In the genomic region with DNA sequence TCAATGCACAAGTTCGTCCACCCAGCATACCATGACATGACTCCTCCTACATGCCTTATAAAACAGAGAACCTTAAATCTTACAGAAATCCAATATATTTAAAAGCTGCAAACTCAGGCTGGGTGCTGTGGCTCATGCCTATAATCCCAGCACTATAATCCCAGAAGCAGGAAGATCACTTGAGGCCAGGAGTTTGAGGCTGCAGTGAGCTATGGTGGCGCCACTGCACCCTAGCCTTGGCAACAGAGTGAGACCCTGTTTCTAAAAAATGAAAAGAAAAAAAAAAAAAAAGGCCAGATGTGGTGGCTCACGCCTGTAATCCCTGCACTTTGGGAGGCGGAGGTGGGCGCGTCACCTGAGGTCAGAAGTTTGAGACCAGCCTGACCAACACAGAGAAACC, we compare ENCODE assay signal across 13 cellular contexts.
DNase-seq lines count a peak whose midpoint lies in the region; ATAC-seq and TF ChIP-seq lines count a peak whose summit lies in the region.
"Had no signal": no experiment of that assay in that cellular context is flagged by ENCODE, and none has a peak within 500 bp of the region (broad histone marks: within the 10 kb centered on the region; RNA-seq: fewer than 3 reads in every experiment).

No MANE protein-coding gene starts in this region.

- POLR2A ChIA-PET in WTC11 (lab: Charles Lee) = no interaction called here

- H3K4ac ChIP-seq in mesendoderm (ENCODE audit: low read depth, low read length) = no peak overlapping the region

- no peak overlapping the region for H3K56ac ChIP-seq in mesendoderm (ENCODE audit: low read length)

- no peaks in the 10 kb centered on the region for H3K9me2 ChIP-seq in GM23338 (ENCODE audit: insufficient read depth)

- no peak overlapping the region for H4K8ac ChIP-seq in mesendoderm (ENCODE audit: low read depth, low read length)

- no peaks in the 10 kb centered on the region for H4K20me1 ChIP-seq in BLaER1 treated with 17β-estradiol and CSF1 and Interleukin-3, amounts not matched to agents 10 nM and 100 nM
- H4K20me1 ChIP-seq in GM23338 (replicated peaks; ENCODE audit: insufficient read depth) = peaks cover 7% of the 10 kb centered on the region; the same call in 1 of the 2 replicates

- no peak overlapping the region for H3K9ac ChIP-seq in BLaER1 treated with 17β-estradiol and CSF1 and Interleukin-3, amounts not matched to agents 10 nM and 100 nM
- no peak overlapping the region for H3K9ac ChIP-seq in mesendoderm (ENCODE audit: low read length)

- H3K79me2 ChIP-seq in GM23338 (replicated peaks; ENCODE audit: insufficient read depth) (no peaks in the 10 kb centered on the region; the same call in 1 of the 2 replicates), mesendoderm (ENCODE audit: control insufficient read depth, insufficient read depth, low read length) (no peaks in the 10 kb centered on the region)

- H2AK5ac ChIP-seq in mesendoderm (ENCODE audit: low read length) = no peak overlapping the region

- H3F3A ChIP-seq in GM23338 (replicated peaks; ENCODE audit: low read depth) = 0 out of 2 replicates have a peak, but pooled peaks cover 5% of the 10 kb centered on the region

- DNase-seq in GM23338 (ENCODE audit: low spot score) = no peak
- DNase-seq in WTC11 (ENCODE audit: low spot score) = no peak
- DNase-seq in mesendoderm = peak; percentile 19
- DNase-seq in erythroblast (lab: John Stamatoyannopoulos, UW) = no peak
- no peak for DNase-seq in ureter (ENCODE audit: low spot score)
- no peak for DNase-seq in right cardiac atrium
- DNase-seq: BE2C, DMS 273 treated with DMSO at 0.1 percent for 48 hours, DMS79 had no signal

- H4K5ac ChIP-seq in mesendoderm (ENCODE audit: low read length) = no peak overlapping the region

- H3K4me2 ChIP-seq in BLaER1 treated with 17β-estradiol and CSF1 and Interleukin-3, amounts not matched to agents 10 nM and 100 nM = peak overlapping the region in 6 of 11 experiments; percentile 28 to 70 (median 62); a peak in 9 of 22 replicates
- H3K4me2 ChIP-seq in GM23338 (no peak overlapping the region), mesendoderm (ENCODE audit: low read length) (no peak overlapping the region)

- H3K27me3 Mint-ChIP-seq in GM23338 (ENCODE audit: insufficient read depth, low read depth, poor library complexity) (no peaks in the 10 kb centered on the region), WTC11 (ENCODE audit: low read depth) (no peaks in the 10 kb centered on the region)

- no peak overlapping the region for H3K23ac ChIP-seq in mesendoderm (ENCODE audit: low read length)

- H3K27ac Mint-ChIP-seq in GM23338 = no peak overlapping the region
- H3K27ac Mint-ChIP-seq in WTC11 = peak overlapping the region; percentile 50; the same call in 1 of the 2 replicates

- H3K36me3 Mint-ChIP-seq in GM23338 (ENCODE audit: low read depth) (peaks cover 77% of the 10 kb centered on the region), WTC11 (peaks cover 75% of the 10 kb centered on the region)

- intact Hi-C loops in right cardiac atrium (cut with DNase I) = no loop called here

- no peak overlapping the region for H3K4me3 ChIP-seq in BLaER1 treated with 17β-estradiol and CSF1 and Interleukin-3, amounts not matched to agents 10 nM and 100 nM
- H3K4me3 ChIP-seq in GM23338 (no peak overlapping the region), mesendoderm (ENCODE audit: low read length) (no peak overlapping the region), right cardiac atrium (ENCODE audit: low read length) (no peak overlapping the region)
- H3K4me3 ChIP-seq: GM12878 had no signal

- no peaks in the 10 kb centered on the region for H3K79me1 ChIP-seq in mesendoderm (ENCODE audit: low read length)

- H2BK120ac ChIP-seq in mesendoderm (ENCODE audit: low read depth, low read length) = no peak overlapping the region

- ATAC-seq in GM23338 = peak; percentile 32; the same call in 1 of the 3 replicates
- ATAC-seq in WTC11 = no peak; the same call in 1 of the 2 replicates
- ATAC-seq in right cardiac atrium = no peak
- ATAC-seq: GM12878, HCT116, HepG2 had no signal

- no CpG with 5 or more reads among the region's 6 CpGs for WGBS in mesendoderm (ENCODE audit: extremely low coverage, insufficient coverage, low lambda C conversion rate)
- WGBS in right cardiac atrium = 95% methylated on average over 6 of the region's 6 CpGs

- H3K4me3 Mint-ChIP-seq in GM23338 (no peak overlapping the region), WTC11 (no peak overlapping the region)

- H3K4me1 Mint-ChIP-seq in GM23338 (no peaks in the 10 kb centered on the region), WTC11 (no peaks in the 10 kb centered on the region)

- no peak overlapping the region for H3K27ac ChIP-seq in BLaER1 treated with 17β-estradiol and CSF1 and Interleukin-3, amounts not matched to agents 10 nM and 100 nM
- H3K27ac ChIP-seq in GM23338 (ENCODE audit: low read depth) = no peak overlapping the region
- no peak overlapping the region for H3K27ac ChIP-seq in mesendoderm (ENCODE audit: low read depth, low read length)
- no peak overlapping the region for H3K27ac ChIP-seq in right cardiac atrium (ENCODE audit: low read length)

- no peak overlapping the region for H2BK15ac ChIP-seq in mesendoderm (replicated peaks; ENCODE audit: low read depth)

- no peak overlapping the region for H3K18ac ChIP-seq in mesendoderm (ENCODE audit: low read length)

- CTCF ChIA-PET in WTC11 (lab: Charles Lee) = interaction anchor here (0.7 to 1.4 kb wide), 5 partner anchors 12 to 242 kb away, joined by 3 to 6 read pairs (median 4); no protein-coding TSS in a partner anchor

- no peak for TF ChIP-seq POLR2A in erythroblast (IDR thresholded peaks at IDR 0.05; ENCODE audit: low read length)

- TF ChIP-seq CTCF in GM23338 (conservative IDR thresholded peaks at IDR 0.05; ENCODE audit: low read depth in 2 of 2) = peak; percentile 37 to 38; a peak in 3 of 4 replicates
- no peak for TF ChIP-seq CTCF in WTC11 (IDR thresholded peaks at IDR 0.05)

- H2AFZ ChIP-seq in GM23338 = no peak overlapping the region

- peaks cover 8 to 31% (median 25%) of the 10 kb centered on the region in 11 experiments; a peak in 21 of 22 replicates for H3K9me3 ChIP-seq in BLaER1 treated with 17β-estradiol and CSF1 and Interleukin-3, amounts not matched to agents 10 nM and 100 nM (replicated peaks in 1 of 11)
- peaks cover 2% of the 10 kb centered on the region for H3K9me3 ChIP-seq in right cardiac atrium (ENCODE audit: control insufficient read depth, low read length)
- H3K9me3 ChIP-seq: BE2C had no signal

- peaks cover 20 to 53% (median 43%) of the 10 kb centered on the region in 10 experiments for H3K4me1 ChIP-seq in BLaER1 treated with 17β-estradiol and CSF1 and Interleukin-3, amounts not matched to agents 10 nM and 100 nM
- no peaks in the 10 kb centered on the region for H3K4me1 ChIP-seq in GM23338 (ENCODE audit: insufficient read depth)
- no peaks in the 10 kb centered on the region for H3K4me1 ChIP-seq in mesendoderm (ENCODE audit: control insufficient read depth, low read depth, low read length)
- H3K4me1 ChIP-seq in right cardiac atrium (ENCODE audit: control insufficient read depth, insufficient read depth, low read length) = no peaks in the 10 kb centered on the region
- H3K4me1 ChIP-seq: BE2C had no signal

- peaks cover 76 to 100% (median 88%) of the 10 kb centered on the region in 11 experiments for H3K36me3 ChIP-seq in BLaER1 treated with 17β-estradiol and CSF1 and Interleukin-3, amounts not matched to agents 10 nM and 100 nM
- peaks cover 43% of the 10 kb centered on the region for H3K36me3 ChIP-seq in GM23338 (ENCODE audit: insufficient read depth)
- peaks cover 2% of the 10 kb centered on the region for H3K36me3 ChIP-seq in mesendoderm (ENCODE audit: control insufficient read depth, insufficient read depth, low read length)

- H2BK5ac ChIP-seq in mesendoderm (ENCODE audit: low read length) = no peak overlapping the region

- H3K9me3 Mint-ChIP-seq in GM23338 (no peaks in the 10 kb centered on the region), WTC11 (peaks cover 4% of the 10 kb centered on the region; the same call in 1 of the 2 replicates)

- H3K27me3 ChIP-seq in BLaER1 treated with 17β-estradiol and CSF1 and Interleukin-3, amounts not matched to agents 10 nM and 100 nM = no peaks in the 10 kb centered on the region
- H3K27me3 ChIP-seq in GM23338 (ENCODE audit: insufficient read depth) (no peaks in the 10 kb centered on the region), mesendoderm (ENCODE audit: insufficient read depth, low read length, poor library complexity) (no peaks in the 10 kb centered on the region), right cardiac atrium (ENCODE audit: control insufficient read depth, insufficient read depth) (no peaks in the 10 kb centered on the region)
- H3K27me3 ChIP-seq: BE2C had no signal

TF ChIP-seq in GM23338, 12 proteins besides CTCF, POLR2A, EP300 and RAD21 (continues in another document):
- TF ChIP-seq NANOG (IDR thresholded peaks at IDR 0.05; ENCODE audit: borderline replicate concordance) = no peak

TF ChIP-seq in WTC11, 78 proteins besides CTCF, POLR2A, EP300 and RAD21 (continues in another document):
- no peak for TF ChIP-seq ZNF416 (CRISPR knock-in tag; IDR thresholded peaks at IDR 0.05)
- TF ChIP-seq E2F5 (CRISPR knock-in tag; IDR thresholded peaks at IDR 0.05) = no peak
- TF ChIP-seq, protein P1, sequence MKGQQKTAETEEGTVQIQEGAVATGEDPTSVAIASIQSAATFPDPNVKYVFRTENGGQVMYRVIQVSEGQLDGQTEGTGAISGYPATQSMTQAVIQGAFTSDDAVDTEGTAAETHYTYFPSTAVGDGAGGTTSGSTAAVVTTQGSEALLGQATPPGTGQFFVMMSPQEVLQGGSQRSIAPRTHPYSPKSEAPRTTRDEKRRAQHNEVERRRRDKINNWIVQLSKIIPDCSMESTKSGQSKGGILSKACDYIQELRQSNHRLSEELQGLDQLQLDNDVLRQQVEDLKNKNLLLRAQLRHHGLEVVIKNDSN (CRISPR knock-in tag; IDR thresholded peaks at IDR 0.05) = no peak
- TF ChIP-seq NFYB (CRISPR knock-in tag; conservative IDR thresholded peaks at IDR 0.05; ENCODE audit: low read depth) = no peak
- no peak for TF ChIP-seq EMX1 (CRISPR knock-in tag; IDR thresholded peaks at IDR 0.05)
- TF ChIP-seq TCF7 (CRISPR knock-in tag; IDR thresholded peaks at IDR 0.05; ENCODE audit: low read depth) = no peak
- TF ChIP-seq NFATC4 (CRISPR knock-in tag; IDR thresholded peaks at IDR 0.05) = no peak
- no peak for TF ChIP-seq ESRRA (CRISPR knock-in tag; IDR thresholded peaks at IDR 0.05; ENCODE audit: borderline replicate concordance)
- no peak for TF ChIP-seq ZNF317 (CRISPR knock-in tag; IDR thresholded peaks at IDR 0.05; ENCODE audit: borderline replicate concordance, low read depth)
- no peak for TF ChIP-seq ZBTB21 (CRISPR knock-in tag; IDR thresholded peaks at IDR 0.05; ENCODE audit: borderline replicate concordance)
- no peak for TF ChIP-seq PRRX2 (CRISPR knock-in tag; IDR thresholded peaks at IDR 0.05)
- TF ChIP-seq ATF1 (CRISPR knock-in tag; IDR thresholded peaks at IDR 0.05) = no peak

Comparison
In these comparisons a context has a peak if more than half of its experiments do, and no peak if none do; other contexts are left out.
1. H3K4me2 ChIP-seq: peak in BLaER1 treated with 17β-estradiol and CSF1 and Interleukin-3, amounts not matched to agents 10 nM and 100 nM (6 of 11); none in GM23338 (single experiment) and mesendoderm (single experiment).